In the genomic region with DNA sequence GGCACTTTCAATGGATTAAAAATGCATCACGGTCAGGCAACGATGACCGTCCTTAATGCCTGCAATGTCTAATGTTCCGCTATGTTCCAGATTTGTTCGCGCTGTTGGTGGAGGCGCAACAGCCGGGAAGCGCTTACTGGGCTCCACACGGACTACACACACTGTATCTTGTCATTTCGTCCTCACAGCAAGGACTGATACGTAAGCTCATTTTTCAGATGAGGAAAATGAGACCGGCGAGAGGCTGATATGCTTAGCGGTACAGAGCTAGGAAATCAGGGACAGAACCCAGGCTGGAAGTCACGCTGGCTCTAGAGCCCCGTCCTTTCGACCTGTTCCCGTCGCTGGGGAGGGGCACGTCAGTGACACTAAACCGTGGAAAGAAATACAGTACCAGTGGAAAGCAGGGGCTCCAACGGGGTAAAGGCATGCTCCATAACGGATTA, we compare ENCODE assay signal across 8 cellular contexts. TPM values are rescaled to one million over a fixed set of nuclear protein-coding genes. Genes with fewer than 3 reads are reported as not detected.
A peak's percentile ranks its signal among the peaks of the same experiment; 100 is the strongest.
DNase-seq lines count a peak whose midpoint lies in the region; ATAC-seq, FAIRE-seq and TF ChIP-seq lines count a peak whose summit lies in the region.

No MANE protein-coding gene starts in this region.

- peak overlapping the region; percentile 100 for H3K27ac Mint-ChIP-seq in activated CD4-positive, alpha-beta T cell treated with anti-CD3 and anti-CD28 coated beads, Interleukin-2, amount 10 ng/mL, durations not matched to agents 24 days and 14 days

- dilution Hi-C loops in endothelial cell of umbilical vein (cut with MboI; ENCODE audit: extremely low pct_ligation_motif_present, low sequenced_read_pairs), result no loop called here

- DNase-seq in A673 (ENCODE audit: low spot score), result peak; percentile 65
- peak; percentile 75 for DNase-seq in NCI-H1694 treated with DMSO at 0.1 percent for 48 hours (lab: John Stamatoyannopoulos, UW)
- peak; percentile 86 for DNase-seq in activated CD4-positive, alpha-beta T cell treated with anti-CD3 and anti-CD28 coated beads, Interleukin-2, amount 10 ng/mL, durations not matched to agents 24 days and 14 days
- peak; percentile 81 for DNase-seq in endothelial cell of umbilical vein (ENCODE audit: low read depth, low spot score)

- FAIRE-seq in endothelial cell of umbilical vein (lab: Jason Lieb, UNC), result no peak

- no peaks in the 10 kb centered on the region for H4K20me1 ChIP-seq in endothelial cell of umbilical vein (replicated peaks; ENCODE audit: control insufficient read depth, extremely low read depth, insufficient read depth, low read length)

- H3K9ac ChIP-seq in endothelial cell of umbilical vein (replicated peaks; ENCODE audit: extremely low read depth, insufficient read depth, low read length) (peak overlapping the region; percentile 94), subcutaneous abdominal adipose tissue (ENCODE audit: low read length in 5 of 5) (peak overlapping the region; percentile 69 to 92 (median 89))

- ATAC-seq in GM18498 (IDR thresholded peaks at IDR 0.05; ENCODE audit: unreplicated experiment), result peak; percentile 40
- peak; percentile 30 for ATAC-seq in HG02870 (IDR thresholded peaks at IDR 0.05; ENCODE audit: unreplicated experiment)

- TF ChIP-seq POLR2A in endothelial cell of umbilical vein (IDR thresholded peaks at IDR 0.05; ENCODE audit: low read depth, low read length), result no peak

- POLR2A ChIA-PET in A673 (lab: Charles Lee; ENCODE audit: low non-redundant PET), result no interaction called here
- POLR2A ChIA-PET in endothelial cell of umbilical vein (lab: Charles Lee), result interaction anchor here (0.9 to 1.3 kb wide), 2 partner anchors 12 to 62 kb away, joined by 3 read pairs; no protein-coding TSS in a partner anchor

- 2 to 5% methylated on average over 22 to 23 of the region's 24 CpGs for WGBS in mesodermal cell (ENCODE audit: insufficient coverage in 2 of 2), 2 experiments

- CTCF ChIA-PET in A673 (lab: Charles Lee), result no interaction called here
- CTCF ChIA-PET in endothelial cell of umbilical vein (lab: Charles Lee), result interaction anchor here (1.0 to 5.2 kb wide), 7 partner anchors 8 to 96 kb away, joined by 3 to 76 read pairs (median 7); no protein-coding TSS in a partner anchor

- peaks cover 28% of the 10 kb centered on the region for H3K9me3 Mint-ChIP-seq in activated CD4-positive, alpha-beta T cell treated with anti-CD3 and anti-CD28 coated beads, Interleukin-2, amount 10 ng/mL, durations not matched to agents 24 days and 14 days

- H3K4me1 ChIP-seq in A673 (ENCODE audit: insufficient read depth, low read length, poor library complexity, severe bottlenecking) (peaks cover 4% of the 10 kb centered on the region), endothelial cell of umbilical vein (ENCODE audit: control insufficient read depth, extremely low read depth, insufficient read depth, low read length) (peaks cover 5% of the 10 kb centered on the region), mesodermal cell (ENCODE audit: control insufficient read depth, insufficient read depth, low read length, poor library complexity, severe bottlenecking) (no peaks in the 10 kb centered on the region), subcutaneous abdominal adipose tissue (ENCODE audit: control insufficient read depth in 5 of 5, insufficient read depth in 5 of 5, low read length in 5 of 5) (peaks cover 0 to 15% (median 8%) of the 10 kb centered on the region in 5 donors)

- H2AFZ ChIP-seq in endothelial cell of umbilical vein (ENCODE audit: low read depth, low read length), result peak overlapping the region; percentile 99

- peaks cover 39% of the 10 kb centered on the region for H3K4me1 Mint-ChIP-seq in activated CD4-positive, alpha-beta T cell treated with anti-CD3 and anti-CD28 coated beads, Interleukin-2, amount 10 ng/mL, durations not matched to agents 24 days and 14 days

- peaks cover 20% of the 10 kb centered on the region for H3K36me3 Mint-ChIP-seq in activated CD4-positive, alpha-beta T cell treated with anti-CD3 and anti-CD28 coated beads, Interleukin-2, amount 10 ng/mL, durations not matched to agents 24 days and 14 days (ENCODE audit: low read depth)

- TF ChIP-seq CTCF in A673 (conservative IDR thresholded peaks at IDR 0.05; ENCODE audit: low read depth, low read length), result no peak
- no peak for TF ChIP-seq CTCF in endothelial cell of umbilical vein (IDR thresholded peaks at IDR 0.05; ENCODE audit: extremely low read depth in 1 of 2, insufficient read depth in 1 of 2, low read depth in 1 of 2, low read length in 2 of 2)

- H3K36me3 ChIP-seq in A673 (ENCODE audit: insufficient read depth, low read length, poor library complexity, severe bottlenecking) (no peaks in the 10 kb centered on the region), endothelial cell of umbilical vein (ENCODE audit: control insufficient read depth in 2 of 2, extremely low read depth in 1 of 2, insufficient read depth in 2 of 2, low read length in 2 of 2) (no peaks in the 10 kb centered on the region), mesodermal cell (ENCODE audit: control insufficient read depth, insufficient read depth, low read length) (no peaks in the 10 kb centered on the region), subcutaneous abdominal adipose tissue (ENCODE audit: control insufficient read depth in 5 of 5, insufficient read depth in 5 of 5, low read length in 5 of 5) (no peaks in the 10 kb centered on the region)

- no peaks in the 10 kb centered on the region for H3K27me3 Mint-ChIP-seq in activated CD4-positive, alpha-beta T cell treated with anti-CD3 and anti-CD28 coated beads, Interleukin-2, amount 10 ng/mL, durations not matched to agents 24 days and 14 days

- H3K4me3 Mint-ChIP-seq in activated CD4-positive, alpha-beta T cell treated with anti-CD3 and anti-CD28 coated beads, Interleukin-2, amount 10 ng/mL, durations not matched to agents 24 days and 14 days, result peak overlapping the region; percentile 96

- H3K27me3 ChIP-seq in A673 (replicated peaks; ENCODE audit: insufficient read depth, low read depth, low read length, poor library complexity) (no peaks in the 10 kb centered on the region), endothelial cell of umbilical vein (ENCODE audit: control insufficient read depth in 2 of 2, insufficient read depth in 2 of 2, low read length in 2 of 2) (no peaks in the 10 kb centered on the region), subcutaneous abdominal adipose tissue (ENCODE audit: control insufficient read depth in 5 of 5, insufficient read depth in 4 of 5, low read length in 5 of 5) (no peaks in the 10 kb centered on the region)

- no peaks in the 10 kb centered on the region for H3K9me3 ChIP-seq in A673 (ENCODE audit: low read depth, low read length, poor library complexity, severe bottlenecking)
- no peaks in the 10 kb centered on the region for H3K9me3 ChIP-seq in endothelial cell of umbilical vein (replicated peaks; ENCODE audit: control insufficient read depth, insufficient read depth, low read length)
- H3K9me3 ChIP-seq in mesodermal cell (ENCODE audit: control insufficient read depth, low read length), result no peaks in the 10 kb centered on the region
- peaks cover 0 to 17% (median 3%) of the 10 kb centered on the region in 5 donors for H3K9me3 ChIP-seq in subcutaneous abdominal adipose tissue (ENCODE audit: control insufficient read depth in 5 of 5, low read length in 5 of 5)

- H3K4me3 ChIP-seq in A673 (ENCODE audit: low read depth, low read length, poor library complexity, severe bottlenecking) (peak overlapping the region; percentile 73), endothelial cell of umbilical vein (replicated peaks in 1 of 3; ENCODE audit: insufficient read depth in 1 of 3, low read depth in 1 of 3, low read length in 3 of 3) (peak overlapping the region; percentile 45 to 97 (median 96)), mesodermal cell (ENCODE audit: extremely low read depth, insufficient read depth, low read length, poor library complexity, severe bottlenecking) (peak overlapping the region; percentile 69), subcutaneous abdominal adipose tissue (ENCODE audit: low read depth in 1 of 5, low read length in 5 of 5) (peak overlapping the region; percentile 82 to 99 (median 86))

- peak overlapping the region; percentile 96 for H3K4me2 ChIP-seq in endothelial cell of umbilical vein (ENCODE audit: insufficient read depth, low read length)

- intact Hi-C loops in A673 (cut with micrococcal nuclease; ENCODE audit: unreplicated experiment) (no loop called here), endothelial cell of umbilical vein (cut with micrococcal nuclease) (loop anchor here (1.0 kb wide), 4 partner anchors 8 to 97 kb away; no protein-coding TSS in a partner anchor)
- intact Hi-C loops in activated CD4-positive, alpha-beta T cell treated with anti-CD3 and anti-CD28 coated beads, Interleukin-2, amount 10 ng/mL, durations not matched to agents 24 days and 14 days (cut with micrococcal nuclease), result loop anchor here (1.0 to 10.0 kb wide), 5 partner anchors 14 to 933 kb away; partner anchors contain the start of gene TCAF1

- H3K27ac ChIP-seq in A673 (ENCODE audit: low read depth, low read length, poor library complexity, severe bottlenecking), result peak overlapping the region; percentile 71
- peak overlapping the region; percentile 96 for H3K27ac ChIP-seq in endothelial cell of umbilical vein (ENCODE audit: insufficient read depth, low read depth, low read length)
- H3K27ac ChIP-seq in mesodermal cell (ENCODE audit: low read depth, low read length, severe bottlenecking), result peak overlapping the region; percentile 81
- peak overlapping the region; percentile 88 for H3K27ac ChIP-seq in subcutaneous abdominal adipose tissue (ENCODE audit: low read depth, low read length)

- H3K79me2 ChIP-seq in endothelial cell of umbilical vein (ENCODE audit: control insufficient read depth, insufficient read depth, low read length), result no peaks in the 10 kb centered on the region

- H3K9me1 ChIP-seq in endothelial cell of umbilical vein (replicated peaks; ENCODE audit: control insufficient read depth, extremely low read depth, insufficient read depth, low read length), result no peaks in the 10 kb centered on the region

- BruUV-seq in A673 (replicated peaks; lab: Mats Ljungman, UMichigan) (TSS peak; percentile 76), endothelial cell of umbilical vein (replicated peaks; lab: Mats Ljungman, UMichigan) (TSS peak; percentile 72)

RNA-seq across cellular contexts. Expression of gene TPK1, which starts 0.7 kb away (rescaled TPM):
- 1.8 and 3.5 TPM in 2 replicates for total RNA-seq in A673 (2021)
- total RNA-seq in activated CD4-positive, alpha-beta T cell treated with anti-CD3 and anti-CD28 coated beads, Interleukin-2, amount 10 ng/mL, durations not matched to agents 24 days and 14 days, result 13.1 and 13.2 TPM in 2 replicates
- 8.3 and 9.3 TPM in 2 replicates for total RNA-seq in endothelial cell of umbilical vein
- polyA plus RNA-seq in endothelial cell of umbilical vein, result 6.9 and 7.5 TPM in 2 replicates
- 6.1 and 6.6 TPM in 2 replicates for polyA plus RNA-seq in endothelial cell of umbilical vein (2011; cell fraction: cytosol; rRNA removed)
- 4.7 and 8.0 TPM in 2 replicates for polyA plus RNA-seq in endothelial cell of umbilical vein (2011; cell fraction: nucleus; rRNA removed)
- polyA plus RNA-seq in endothelial cell of umbilical vein (2012), result 7.4 and 10.3 TPM in 2 replicates
- polyA minus RNA-seq in endothelial cell of umbilical vein, result 20.2 and 25.8 TPM in 2 replicates
- polyA minus RNA-seq in endothelial cell of umbilical vein (2011; cell fraction: cytosol; rRNA and poly(A)+ RNA removed), result 1.3 TPM
- polyA minus RNA-seq in endothelial cell of umbilical vein (2011; cell fraction: nucleus; rRNA and poly(A)+ RNA removed), result 24.5 and 26.4 TPM in 2 replicates
- polyA plus RNA-seq in mesodermal cell (2013, experiment 1 of 2), result 4.7 TPM
- 3.6 TPM for polyA plus RNA-seq in mesodermal cell (2013, experiment 2 of 2)

Comparison
In these comparisons a context has a peak if more than half of its experiments do, and no peak if none do; other contexts are left out.
1. Peak in every context shown above with its lines: DNase-seq, ATAC-seq, H3K4me3 ChIP-seq and H3K27ac ChIP-seq.